In genomic region chr13:90906554-90906953, GRCh38 we compare ENCODE assay signal across 35 cellular contexts.
"Had no signal": no experiment of that assay in that cellular context is flagged by ENCODE, and none has a peak within 500 bp of the region (broad histone marks: within the 10 kb centered on the region; RNA-seq: fewer than 3 reads in every experiment).

No MANE protein-coding gene starts in this region.

- H3K4me3 ChIP-seq: MG63 had no signal

- H3K27me3 ChIP-seq: MG63 had no signal

- H3K9me3 ChIP-seq: MG63 had no signal

- DNase-seq: Karpas-422, Kasumi-1, MG63, MM.1S, MV-4-11, NCI-H1048, NCI-H1092, NCI-H1092 treated with DMSO at 0.1 percent for 48 hours, NCI-H1105, NCI-H1105 treated with DMSO at 0.1 percent for 48 hours, NCI-H1417, NCI-H1417 treated with DMSO at 0.1 percent for 48 hours, NCI-H1436, NCI-H1436 treated with DMSO at 0.1 percent for 48 hours, NCI-H146, NCI-H1694, NCI-H1694 treated with DMSO at 0.1 percent for 48 hours, NCI-H187, NCI-H187 treated with DMSO at 0.1 percent for 48 hours, NCI-H1930, NCI-H2029, NCI-H2029 treated with DMSO at 0.1 percent for 48 hours, NCI-H2081, NCI-H2081 treated with DMSO at 0.1 percent for 48 hours, NCI-H2107, NCI-H2171, NCI-H2171 treated with DMSO at 0.1 percent for 48 hours, NCI-H2227 treated with DMSO at 0.1 percent for 48 hours, NCI-H226, NCI-H345, NCI-H446, NCI-H446 treated with DMSO at 0.1 percent for 48 hours, NCI-H510A, NCI-H510A treated with DMSO at 0.1 percent for 48 hours, NCI-H524 had no signal

- H3K36me3 ChIP-seq: MG63 had no signal
